In the genomic region with DNA sequence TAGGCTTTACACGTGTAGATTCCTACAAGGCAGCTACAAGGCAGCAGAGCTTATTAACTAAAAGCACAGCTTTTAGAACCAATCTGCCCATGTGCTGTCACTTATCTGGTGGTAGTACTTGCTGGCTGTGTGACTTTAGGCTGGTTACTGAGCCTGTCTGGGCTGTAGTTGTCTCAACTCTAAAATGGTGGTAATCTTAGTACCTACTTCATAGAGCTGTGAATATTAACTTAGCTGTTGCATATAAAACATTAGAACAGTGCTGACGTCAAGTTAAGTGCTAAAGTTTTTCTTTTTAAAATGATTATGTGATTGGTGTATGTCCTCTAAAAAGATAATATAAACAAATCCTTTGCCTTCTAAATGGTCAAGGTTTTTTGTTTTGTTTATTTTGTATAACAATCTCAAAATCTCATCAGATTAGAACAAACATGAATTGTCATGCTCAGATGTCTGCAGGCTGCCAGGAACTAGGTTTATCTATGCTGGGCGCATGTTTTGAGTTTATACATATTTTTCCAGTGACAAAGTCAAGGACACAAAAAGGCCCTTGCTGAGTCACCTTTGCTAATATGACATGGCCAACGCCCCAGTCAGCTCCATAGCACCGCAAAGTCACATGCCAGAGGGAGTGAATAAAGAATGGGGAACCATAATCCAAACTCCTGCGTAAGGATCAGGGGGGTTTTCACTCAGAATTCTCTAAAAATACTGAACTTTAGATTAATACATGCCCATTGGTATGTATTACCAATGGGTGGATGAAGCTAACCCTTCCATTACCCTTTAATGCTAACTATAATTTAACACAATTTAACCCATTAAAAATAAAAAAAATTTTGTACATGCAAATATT, we compare ENCODE assay signal across 13 cellular contexts. TPM values are rescaled to one million over a fixed set of nuclear protein-coding genes. Genes with fewer than 3 reads are reported as not detected.
DNase-seq lines count a peak whose midpoint lies in the region; ATAC-seq and TF ChIP-seq lines count a peak whose summit lies in the region.
"Had no signal": no experiment of that assay in that cellular context is flagged by ENCODE, and none has a peak within 500 bp of the region (broad histone marks: within the 10 kb centered on the region; RNA-seq: fewer than 3 reads in every experiment).

No MANE protein-coding gene starts in this region.

- no peak for TF ChIP-seq CTCF in kidney epithelial cell (IDR thresholded peaks at IDR 0.05; ENCODE audit: insufficient read depth, low read length, poor library complexity, severe bottlenecking)

- no peak overlapping the region for H3K4me3 ChIP-seq in kidney epithelial cell (ENCODE audit: low read depth, low read length)

- DNase-seq in CD1c-positive myeloid dendritic cell (ENCODE audit: extremely low spot score) (peak; percentile 18), astrocyte of the hippocampus (ENCODE audit: low read depth, low spot score) (peak; percentile 68), kidney epithelial cell (ENCODE audit: low read depth) (peak; percentile 1)
- DNase-seq in stimulated activated CD4-positive, alpha-beta T cell treated with anti-CD3 and anti-CD28 coated beads, Interleukin-2, amount 100 ng/mL, for 24 hours: no peak
- DNase-seq: BE2C, dermis blood vessel endothelial cell, natural killer cell, NCI-H1436 treated with DMSO at 0.1 percent for 48 hours had no signal

- H3K27me3 ChIP-seq in kidney epithelial cell (ENCODE audit: control insufficient read depth, insufficient read depth, low read length): no peaks in the 10 kb centered on the region
- H3K27me3 ChIP-seq: BE2C had no signal

- peak; percentile 31; the same call in 1 of the 2 replicates for TF ChIP-seq EP300 in Ishikawa (IDR thresholded peaks at IDR 0.05; ENCODE audit: borderline replicate concordance)

- ATAC-seq in GM21360 (IDR thresholded peaks at IDR 0.05; ENCODE audit: unreplicated experiment) (no peak), GM18861 (IDR thresholded peaks at IDR 0.05; ENCODE audit: unreplicated experiment) (no peak), GM19395 (IDR thresholded peaks at IDR 0.05; ENCODE audit: unreplicated experiment) (no peak)
- ATAC-seq: natural killer cell, WTC11 had no signal

- H3K36me3 ChIP-seq in kidney epithelial cell (ENCODE audit: control insufficient read depth, insufficient read depth, low read length): no peaks in the 10 kb centered on the region
- H3K36me3 ChIP-seq: BE2C had no signal

- TF ChIP-seq RAD21 in Ishikawa (IDR thresholded peaks at IDR 0.05; ENCODE audit: low read depth): no peak

TF ChIP-seq in Ishikawa, 13 proteins besides CTCF, POLR2A, EP300 and RAD21:
- TF ChIP-seq, protein P1, sequence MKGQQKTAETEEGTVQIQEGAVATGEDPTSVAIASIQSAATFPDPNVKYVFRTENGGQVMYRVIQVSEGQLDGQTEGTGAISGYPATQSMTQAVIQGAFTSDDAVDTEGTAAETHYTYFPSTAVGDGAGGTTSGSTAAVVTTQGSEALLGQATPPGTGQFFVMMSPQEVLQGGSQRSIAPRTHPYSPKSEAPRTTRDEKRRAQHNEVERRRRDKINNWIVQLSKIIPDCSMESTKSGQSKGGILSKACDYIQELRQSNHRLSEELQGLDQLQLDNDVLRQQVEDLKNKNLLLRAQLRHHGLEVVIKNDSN (IDR thresholded peaks at IDR 0.05): peak; percentile 54; the same call in 1 of the 2 replicates
- no peak for TF ChIP-seq TCF12 (IDR thresholded peaks at IDR 0.05; ENCODE audit: low read depth)

RNA-seq across cellular contexts. Expression of gene ARL4A, which starts 39.8 kb away (rescaled TPM):
- total RNA-seq in kidney epithelial cell: 18.6 and 22.8 TPM in 2 replicates

Comparison
In these comparisons a context has a peak if more than half of its experiments do, and no peak if none do; other contexts are left out.
1. DNase-seq: peak in CD1c-positive myeloid dendritic cell (single experiment), astrocyte of the hippocampus (single experiment) and kidney epithelial cell (single experiment); none in stimulated activated CD4-positive, alpha-beta T cell treated with anti-CD3 and anti-CD28 coated beads, Interleukin-2, amount 100 ng/mL, for 24 hours (0 of 2).